ENCODE assay signal across 8 cellular contexts in genomic region chr6:17589402-17590116, GRCh38. TPM values are rescaled to one million over a fixed set of nuclear protein-coding genes. Genes with fewer than 3 reads are reported as not detected.
DNase-seq lines count a peak whose midpoint lies in the region; ATAC-seq and TF ChIP-seq lines count a peak whose summit lies in the region.

No MANE protein-coding gene starts in this region.

- peak; percentile 19; the same call in 1 of the 2 replicates for TF ChIP-seq RAD21 in IMR-90 (IDR thresholded peaks at IDR 0.05; ENCODE audit: low read length)

- no peaks in the 10 kb centered on the region for H3K36me3 ChIP-seq in IMR-90 (ENCODE audit: control insufficient read depth, insufficient read depth, low read length)

- H3K9me3 ChIP-seq in IMR-90 (ENCODE audit: control insufficient read depth, insufficient read depth, low read length), result no peaks in the 10 kb centered on the region

- 0 out of 2 replicates have a peak overlapping the region, but pooled peaks have one; percentile 69 for H2AK5ac ChIP-seq in IMR-90 (ENCODE audit: low read depth, low read length)

- peak overlapping the region; percentile 16 for H2AFZ ChIP-seq in IMR-90 (replicated peaks; ENCODE audit: low read length, poor library complexity)

- in situ Hi-C loops in IMR-90 (cut with MboI; ENCODE audit: low sequenced_read_pairs), result loop anchor here (5.0 to 10.0 kb wide), 2 partner anchors 305 to 432 kb away; partner anchors contain the start of gene RBM24

- no peak overlapping the region for H3K9ac ChIP-seq in IMR-90 (ENCODE audit: low read depth, low read length)

- WGBS in IMR-90 (ENCODE audit: extremely low coverage in 2 of 2, insufficient read length in 1 of 2), 2 experiments, result no CpG with 5 or more reads among the region's 5 CpGs

- peak overlapping the region; percentile 56 for H2BK5ac ChIP-seq in IMR-90 (ENCODE audit: low read depth, low read length, poor library complexity, severe bottlenecking)

- H3K4me2 ChIP-seq in IMR-90 (ENCODE audit: low read depth, low read length), result no peak overlapping the region

- peak overlapping the region; percentile 20; the same call in 1 of the 2 replicates for H4K91ac ChIP-seq in IMR-90 (ENCODE audit: insufficient read depth, low read depth, low read length)

- 0 out of 2 replicates have a peak, but pooled peaks have one; percentile 12 for TF ChIP-seq CTCF in IMR-90 (conservative IDR thresholded peaks at IDR 0.05; ENCODE audit: low read depth, low read length)
- no peak for TF ChIP-seq CTCF in endothelial cell (IDR thresholded peaks at IDR 0.05; ENCODE audit: unreplicated experiment)
- no peak for TF ChIP-seq CTCF in coronary artery (IDR thresholded peaks at IDR 0.05)
- no peak for TF ChIP-seq CTCF in omental fat pad (IDR thresholded peaks at IDR 0.05)

- H3K14ac ChIP-seq in IMR-90 (replicated peaks; ENCODE audit: low read depth, low read length), result 0 out of 2 replicates have a peak overlapping the region, but pooled peaks have one; percentile 43

- peak overlapping the region; percentile 24 for H3K4ac ChIP-seq in IMR-90 (ENCODE audit: low read depth, low read length)

- H3K27ac Mint-ChIP-seq in activated CD4-positive, alpha-beta memory T cell treated with anti-CD3 and anti-CD28 coated beads for 36 hours, result no peak overlapping the region
- no peak overlapping the region for H3K27ac Mint-ChIP-seq in activated CD4-positive, alpha-beta memory T cell treated with anti-CD3 and anti-CD28 coated beads, Interleukin-2, amount 10 ng/mL, durations not matched to agents 7 days and 5 days
- no peak overlapping the region for H3K27ac Mint-ChIP-seq in central memory CD8-positive, alpha-beta T cell (ENCODE audit: low read depth)
- H3K27ac Mint-ChIP-seq in endothelial cell (ENCODE audit: unreplicated experiment), result no peak overlapping the region

- H3K4me1 ChIP-seq in IMR-90 (ENCODE audit: control insufficient read depth, insufficient read depth, low read length), result no peaks in the 10 kb centered on the region

- peak overlapping the region; percentile 53; the same call in 1 of the 2 replicates for H2BK20ac ChIP-seq in IMR-90 (ENCODE audit: low read depth, low read length)

- H3K56ac ChIP-seq in IMR-90 (ENCODE audit: extremely low read depth, insufficient read depth, low read length), result no peak overlapping the region

- H3K4me3 ChIP-seq in IMR-90 (ENCODE audit: insufficient read depth, low read depth, low read length) (no peak overlapping the region), coronary artery (no peak overlapping the region)

- no TSS peak for BruUV-seq in IMR-90 (replicated peaks; lab: Mats Ljungman, UMichigan)

- TF ChIP-seq POLR2A in IMR-90 (IDR thresholded peaks at IDR 0.05; ENCODE audit: low read depth, low read length), result no peak

- H3K36me3 Mint-ChIP-seq in activated CD4-positive, alpha-beta memory T cell treated with anti-CD3 and anti-CD28 coated beads for 36 hours, result no peaks in the 10 kb centered on the region
- no peaks in the 10 kb centered on the region for H3K36me3 Mint-ChIP-seq in activated CD4-positive, alpha-beta memory T cell treated with anti-CD3 and anti-CD28 coated beads, Interleukin-2, amount 10 ng/mL, durations not matched to agents 7 days and 5 days (ENCODE audit: low read depth)
- no peaks in the 10 kb centered on the region for H3K36me3 Mint-ChIP-seq in central memory CD8-positive, alpha-beta T cell (ENCODE audit: insufficient read depth)
- H3K36me3 Mint-ChIP-seq in endothelial cell (ENCODE audit: low read depth, unreplicated experiment), result no peaks in the 10 kb centered on the region

- CTCF ChIA-PET in activated CD4-positive, alpha-beta memory T cell treated with anti-CD3 and anti-CD28 coated beads for 36 hours (lab: Charles Lee), result no interaction called here
- CTCF ChIA-PET in activated CD4-positive, alpha-beta memory T cell treated with anti-CD3 and anti-CD28 coated beads, Interleukin-2, amount 10 ng/mL, durations not matched to agents 7 days and 5 days (lab: Charles Lee), result interaction anchor here (1.0 to 1.9 kb wide), 2 partner anchors 9 to 214 kb away, joined by 3 to 6 read pairs; no protein-coding TSS in a partner anchor
- CTCF ChIA-PET in IMR-90 (lab: Yijun Ruan, JAX), result interaction anchor here (0.6 kb wide), 4 partner anchors 25 to 432 kb away, joined by 3 to 8 read pairs (median 4); no protein-coding TSS in a partner anchor

- H2BK15ac ChIP-seq in IMR-90 (ENCODE audit: low read depth, low read length), result no peak overlapping the region; the same call in 2 of the 3 replicates

- no peak overlapping the region for H4K5ac ChIP-seq in IMR-90 (ENCODE audit: low read depth, low read length)

- no peak overlapping the region for H3K23ac ChIP-seq in IMR-90 (ENCODE audit: low read depth, low read length)

- no peaks in the 10 kb centered on the region for H3K27me3 Mint-ChIP-seq in activated CD4-positive, alpha-beta memory T cell treated with anti-CD3 and anti-CD28 coated beads for 36 hours
- H3K27me3 Mint-ChIP-seq in activated CD4-positive, alpha-beta memory T cell treated with anti-CD3 and anti-CD28 coated beads, Interleukin-2, amount 10 ng/mL, durations not matched to agents 7 days and 5 days, result no peaks in the 10 kb centered on the region
- H3K27me3 Mint-ChIP-seq in central memory CD8-positive, alpha-beta T cell, result no peaks in the 10 kb centered on the region
- H3K27me3 Mint-ChIP-seq in endothelial cell (ENCODE audit: unreplicated experiment), result no peaks in the 10 kb centered on the region

- H3K27ac ChIP-seq in IMR-90 (ENCODE audit: insufficient read depth, low read length) (no peak overlapping the region), coronary artery (no peak overlapping the region)

- peaks cover 6% of the 10 kb centered on the region for H3K4me1 Mint-ChIP-seq in activated CD4-positive, alpha-beta memory T cell treated with anti-CD3 and anti-CD28 coated beads for 36 hours (ENCODE audit: low read depth)
- peaks cover 9% of the 10 kb centered on the region for H3K4me1 Mint-ChIP-seq in activated CD4-positive, alpha-beta memory T cell treated with anti-CD3 and anti-CD28 coated beads, Interleukin-2, amount 10 ng/mL, durations not matched to agents 7 days and 5 days
- peaks cover 7% of the 10 kb centered on the region for H3K4me1 Mint-ChIP-seq in central memory CD8-positive, alpha-beta T cell
- H3K4me1 Mint-ChIP-seq in endothelial cell (ENCODE audit: unreplicated experiment), result no peaks in the 10 kb centered on the region

- H3K18ac ChIP-seq in IMR-90 (ENCODE audit: low read depth, low read length), result peak overlapping the region; percentile 50; the same call in 1 of the 2 replicates

- peak; percentile 27 for DNase-seq in activated CD4-positive, alpha-beta memory T cell treated with anti-CD3 and anti-CD28 coated beads for 36 hours
- no peak for DNase-seq in activated CD4-positive, alpha-beta memory T cell treated with anti-CD3 and anti-CD28 coated beads, Interleukin-2, amount 10 ng/mL, durations not matched to agents 7 days and 5 days
- DNase-seq in IMR-90 (peak; percentile 95), pulmonary artery endothelial cell (ENCODE audit: low read depth, low spot score) (peak; percentile 22), endothelial cell (ENCODE audit: low spot score) (no peak), coronary artery (ENCODE audit: low spot score) (no peak), omental fat pad (ENCODE audit: low spot score) (no peak)
- DNase-seq in central memory CD8-positive, alpha-beta T cell (ENCODE audit: low spot score in 2 of 2), result no peak

- no peaks in the 10 kb centered on the region for H3K9me3 Mint-ChIP-seq in activated CD4-positive, alpha-beta memory T cell treated with anti-CD3 and anti-CD28 coated beads for 36 hours
- no peaks in the 10 kb centered on the region for H3K9me3 Mint-ChIP-seq in activated CD4-positive, alpha-beta memory T cell treated with anti-CD3 and anti-CD28 coated beads, Interleukin-2, amount 10 ng/mL, durations not matched to agents 7 days and 5 days
- H3K9me3 Mint-ChIP-seq in central memory CD8-positive, alpha-beta T cell, result no peaks in the 10 kb centered on the region
- no peaks in the 10 kb centered on the region for H3K9me3 Mint-ChIP-seq in endothelial cell (ENCODE audit: unreplicated experiment)

- intact Hi-C loops in activated CD4-positive, alpha-beta memory T cell treated with anti-CD3 and anti-CD28 coated beads for 36 hours (cut with micrococcal nuclease), result loop anchor here (10.0 kb wide), 1 partner anchor 535 kb away; the partner anchor contains the start of gene NHLRC1
- intact Hi-C loops in IMR-90 (cut with micrococcal nuclease), result no loop called here

- H3K9me1 ChIP-seq in IMR-90 (ENCODE audit: insufficient read depth, low read length), result peaks cover 3% of the 10 kb centered on the region; the same call in 1 of the 2 replicates

- no peaks in the 10 kb centered on the region for H3K27me3 ChIP-seq in IMR-90 (ENCODE audit: control insufficient read depth, insufficient read depth, low read length)

- dilution Hi-C loops in IMR-90 (cut with HindIII; ENCODE audit: low sequenced_read_pairs, unreplicated experiment), result no loop called here

- H3K4me3 Mint-ChIP-seq in activated CD4-positive, alpha-beta memory T cell treated with anti-CD3 and anti-CD28 coated beads for 36 hours, result no peak overlapping the region
- no peak overlapping the region for H3K4me3 Mint-ChIP-seq in activated CD4-positive, alpha-beta memory T cell treated with anti-CD3 and anti-CD28 coated beads, Interleukin-2, amount 10 ng/mL, durations not matched to agents 7 days and 5 days
- H3K4me3 Mint-ChIP-seq in central memory CD8-positive, alpha-beta T cell, result no peak overlapping the region
- H3K4me3 Mint-ChIP-seq in endothelial cell (ENCODE audit: unreplicated experiment), result no peak overlapping the region

- no peak overlapping the region for H2AK9ac ChIP-seq in IMR-90 (replicated peaks; ENCODE audit: low read depth, low read length, poor library complexity)

- ATAC-seq in IMR-90 (ENCODE audit: low read depth) (peak; percentile 94), omental fat pad (ENCODE audit: low FRiP score) (no peak)
- peak; percentile 91 for ATAC-seq in central memory CD8-positive, alpha-beta T cell (replicated peaks; ENCODE audit: extremely low read depth, poor library complexity, severe bottlenecking)

- no peak overlapping the region for H2BK120ac ChIP-seq in IMR-90 (ENCODE audit: low read depth, low read length)

- POLR2A ChIA-PET in activated CD4-positive, alpha-beta memory T cell treated with anti-CD3 and anti-CD28 coated beads for 36 hours (lab: Charles Lee), result interaction anchor here (1.1 kb wide), 1 partner anchor 10 kb away, joined by 5 read pairs; the partner anchor contains the start of gene FAM8A1
- POLR2A ChIA-PET in activated CD4-positive, alpha-beta memory T cell treated with anti-CD3 and anti-CD28 coated beads, Interleukin-2, amount 10 ng/mL, durations not matched to agents 7 days and 5 days (lab: Charles Lee), result interaction anchor here (0.9 to 1.2 kb wide), 2 partner anchors 10 kb away, joined by 3 to 7 read pairs; partner anchors contain the start of gene FAM8A1
- POLR2A ChIA-PET in IMR-90 (lab: Charles Lee; ENCODE audit: unreplicated experiment), result no interaction called here

- no peaks in the 10 kb centered on the region for H3K79me1 ChIP-seq in IMR-90 (ENCODE audit: low read depth in 1 of 2, low read length in 2 of 2)

- no peaks in the 10 kb centered on the region for H4K20me1 ChIP-seq in IMR-90 (ENCODE audit: insufficient read depth, low read length)

- peak overlapping the region in 1 of 2 experiments; percentile 81; a peak in 2 of 4 replicates for H4K8ac ChIP-seq in IMR-90 (ENCODE audit: low read depth in 2 of 2, low read length in 2 of 2)

RNA-seq across cellular contexts. Expression of gene FAM8A1, which starts 10.5 kb away (rescaled TPM):
- 1 to 10 TPM; 5.0 to 5.1 TPM for total RNA-seq in activated CD4-positive, alpha-beta memory T cell treated with anti-CD3 and anti-CD28 coated beads for 36 hours
- total RNA-seq in activated CD4-positive, alpha-beta memory T cell treated with anti-CD3 and anti-CD28 coated beads, Interleukin-2, amount 10 ng/mL, durations not matched to agents 7 days and 5 days, result 10 to 100 TPM; 14.1 to 14.3 TPM
- total RNA-seq in IMR-90 (2012; rRNA removed) (8.2 and 17.2 TPM in 2 replicates), pulmonary artery endothelial cell (12.3 and 13.8 TPM in 2 replicates), endothelial cell (ENCODE audit: unreplicated experiment) (7.6 TPM), omental fat pad (10 to 100 TPM; 13.8 to 40.0 (median 27.6) TPM)
- 6.2 and 8.1 TPM in 2 replicates for polyA plus RNA-seq in IMR-90 (2012; rRNA removed)
- polyA plus RNA-seq in IMR-90 (2012; cell fraction: cytosol; rRNA removed), result 2.0 and 2.6 TPM in 2 replicates
- 2.6 and 8.1 TPM in 2 replicates for polyA plus RNA-seq in IMR-90 (2012; cell fraction: nucleus; rRNA removed; ENCODE audit: low replicate concordance)

Comparison
In these comparisons a context has a peak if more than half of its experiments do, and no peak if none do; other contexts are left out.
1. DNase-seq: peak in activated CD4-positive, alpha-beta memory T cell treated with anti-CD3 and anti-CD28 coated beads for 36 hours (single experiment), IMR-90 (single experiment) and pulmonary artery endothelial cell (single experiment); none in activated CD4-positive, alpha-beta memory T cell treated with anti-CD3 and anti-CD28 coated beads, Interleukin-2, amount 10 ng/mL, durations not matched to agents 7 days and 5 days (single experiment), central memory CD8-positive, alpha-beta T cell (0 of 2), endothelial cell (single experiment), coronary artery (single experiment) and omental fat pad (single experiment).